19 cellular contexts compared by ENCODE assay signal in genomic region chr4:168615294-168615693, GRCh38.
DNase-seq lines count a peak whose midpoint lies in the region; ATAC-seq, FAIRE-seq and TF ChIP-seq lines count a peak whose summit lies in the region.
"Had no signal": no experiment of that assay in that cellular context is flagged by ENCODE, and none has a peak within 500 bp of the region (broad histone marks: within the 10 kb centered on the region; RNA-seq: fewer than 3 reads in every experiment).

No MANE protein-coding gene starts in this region.

- H2BK15ac ChIP-seq in mesenchymal stem cell (ENCODE audit: low read depth, poor library complexity, severe bottlenecking) = no peak overlapping the region

- no peak overlapping the region for H2AFZ ChIP-seq in mesenchymal stem cell (ENCODE audit: low read depth, low read length)
- H2AFZ ChIP-seq: parathyroid adenoma had no signal

- peak overlapping the region; percentile 4 for H3K4me2 ChIP-seq in mesenchymal stem cell (ENCODE audit: low read length, poor library complexity, severe bottlenecking)

- no peaks in the 10 kb centered on the region for H3K9me3 Mint-ChIP-seq in natural killer cell
- H3K9me3 Mint-ChIP-seq: activated naive CD4-positive, alpha-beta T cell treated with anti-CD3 and anti-CD28 coated beads, Interleukin-2, amount 50 U/mL, for 24 hours; memory B cell; type B pancreatic cell had no signal

- intact Hi-C loops in natural killer cell (cut with micrococcal nuclease) (no loop called here), head of caudate nucleus (cut with DNase I) (no loop called here)

- H3K27ac ChIP-seq in mesenchymal stem cell (ENCODE audit: low read length, poor library complexity, severe bottlenecking) = peak overlapping the region; percentile 48
- H3K27ac ChIP-seq: esophagus squamous epithelium, parathyroid adenoma, WERI-Rb-1 had no signal

- peak overlapping the region; percentile 65 for H2AK5ac ChIP-seq in mesenchymal stem cell (ENCODE audit: low read length, severe bottlenecking)

- peak; percentile 36 for FAIRE-seq in HTR-8/SVneo (lab: Jason Lieb, UNC)
- FAIRE-seq: GM12891 had no signal

- H3K4me1 ChIP-seq in mesenchymal stem cell (ENCODE audit: control insufficient read depth, insufficient read depth, low read depth, low read length) = peaks cover 6% of the 10 kb centered on the region
- H3K4me1 ChIP-seq: parathyroid adenoma had no signal

- POLR2A ChIA-PET in AG04449 (lab: Yijun Ruan, JAX) = interaction anchor here (1.2 kb wide), 1 partner anchor 19 kb away, joined by 3 read pairs; no protein-coding TSS in a partner anchor

- H2BK120ac ChIP-seq in mesenchymal stem cell (ENCODE audit: low read depth, low read length) = no peak overlapping the region

- WGBS in mesenchymal stem cell = 72% methylated on average over 4 of the region's 4 CpGs

- CTCF ChIA-PET in AG04449 (lab: Yijun Ruan, JAX) = interaction anchor here (0.8 to 1.2 kb wide), 3 partner anchors 16 to 49 kb away, joined by 3 to 5 read pairs (median 3); no protein-coding TSS in a partner anchor

- no peak overlapping the region for H3K4me3 ChIP-seq in AG04449 (ENCODE audit: low read depth, low read length)
- H3K4me3 ChIP-seq in astrocyte of the spinal cord (ENCODE audit: low read depth, low read length) = no peak overlapping the region
- no peak overlapping the region for H3K4me3 ChIP-seq in mesenchymal stem cell (ENCODE audit: insufficient read depth in 1 of 2, low read depth in 1 of 2, low read length in 2 of 2)
- H3K4me3 ChIP-seq: esophagus squamous epithelium had no signal

- H3K27ac Mint-ChIP-seq in natural killer cell = no peak overlapping the region
- H3K27ac Mint-ChIP-seq: activated naive CD4-positive, alpha-beta T cell treated with anti-CD3 and anti-CD28 coated beads, Interleukin-2, amount 50 U/mL, for 24 hours; B cell; memory B cell; type B pancreatic cell had no signal

- ATAC-seq in natural killer cell = no peak

- no peak overlapping the region for H3K9ac ChIP-seq in mesenchymal stem cell (ENCODE audit: low read length)
- H3K9ac ChIP-seq: parathyroid adenoma had no signal

- peaks cover 3 to 16% of the 10 kb centered on the region in 2 donors for H3K27me3 Mint-ChIP-seq in natural killer cell (ENCODE audit: low read depth in 2 of 2)

- H2BK5ac ChIP-seq in mesenchymal stem cell (ENCODE audit: low read depth, low read length, poor library complexity, severe bottlenecking) = no peak overlapping the region

- H3K4me3 Mint-ChIP-seq in natural killer cell = no peak overlapping the region
- H3K4me3 Mint-ChIP-seq: activated naive CD4-positive, alpha-beta T cell treated with anti-CD3 and anti-CD28 coated beads, Interleukin-2, amount 50 U/mL, for 24 hours; B cell; memory B cell; type B pancreatic cell had no signal

- no peak overlapping the region for H3K23ac ChIP-seq in mesenchymal stem cell (ENCODE audit: low read length in 2 of 2)

- H2BK12ac ChIP-seq in mesenchymal stem cell (ENCODE audit: low read length in 2 of 2) = no peak overlapping the region

- no peak overlapping the region for H3K18ac ChIP-seq in mesenchymal stem cell (ENCODE audit: low read depth in 1 of 2, low read length in 2 of 2)

- H3K4ac ChIP-seq in mesenchymal stem cell (ENCODE audit: low read depth in 1 of 2, low read length in 2 of 2) = no peak overlapping the region

- H3K14ac ChIP-seq in mesenchymal stem cell (ENCODE audit: low read length in 2 of 2) = no peak overlapping the region

- in situ Hi-C loops in astrocyte of the spinal cord (cut with HindIII; ENCODE audit: low sequenced_read_pairs) = no loop called here

- TF ChIP-seq CTCF in AG04449 (IDR thresholded peaks at IDR 0.05; ENCODE audit: insufficient read depth, low read length, missing control alignments) (no peak), astrocyte of the spinal cord (IDR thresholded peaks at IDR 0.05; ENCODE audit: low read depth, low read length) (no peak), natural killer cell (IDR thresholded peaks at IDR 0.05) (no peak)

- no peaks in the 10 kb centered on the region for H3K79me1 ChIP-seq in mesenchymal stem cell (replicated peaks; ENCODE audit: low read length, poor library complexity, severe bottlenecking)

- no peak overlapping the region for H4K91ac ChIP-seq in mesenchymal stem cell (ENCODE audit: low read length)

- DNase-seq in AG04449 (ENCODE audit: low read depth, low spot score) = peak; percentile 79
- DNase-seq in HTR-8/SVneo (ENCODE audit: insufficient read length, low spot score) = no peak
- peak; percentile 83 for DNase-seq in astrocyte of the spinal cord (ENCODE audit: low read depth, low spot score)
- DNase-seq in mesenchymal stem cell = no peak
- DNase-seq in DMS153 treated with DMSO at 0.1 percent for 48 hours (lab: John Stamatoyannopoulos, UW; ENCODE audit: unreplicated experiment) = no peak
- DNase-seq in natural killer cell = no peak
- no peak for DNase-seq in AML-193 (lab: John Stamatoyannopoulos, UW)
- no peak for DNase-seq in head of caudate nucleus
- DNase-seq: cortex of kidney, DMS79, esophagus squamous epithelium, NCI-H2081 treated with DMSO at 0.1 percent for 48 hours, WERI-Rb-1 had no signal

- no peaks in the 10 kb centered on the region for H3K36me3 ChIP-seq in mesenchymal stem cell (ENCODE audit: control insufficient read depth in 1 of 2, insufficient read depth in 2 of 2, low read depth in 1 of 2, low read length in 2 of 2)
- H3K36me3 ChIP-seq: esophagus squamous epithelium, WERI-Rb-1 had no signal

- no peak overlapping the region for H4K8ac ChIP-seq in mesenchymal stem cell (ENCODE audit: low read length)

- no peaks in the 10 kb centered on the region for H3K27me3 ChIP-seq in mesenchymal stem cell (ENCODE audit: control insufficient read depth in 1 of 2, insufficient read depth in 1 of 2, low read length in 2 of 2)
- H3K27me3 ChIP-seq: esophagus squamous epithelium had no signal

- no peaks in the 10 kb centered on the region for H3K36me3 Mint-ChIP-seq in natural killer cell
- H3K36me3 Mint-ChIP-seq: activated naive CD4-positive, alpha-beta T cell treated with anti-CD3 and anti-CD28 coated beads, Interleukin-2, amount 50 U/mL, for 24 hours; memory B cell; type B pancreatic cell had no signal

- H3K4me1 Mint-ChIP-seq in natural killer cell = no peaks in the 10 kb centered on the region
- H3K4me1 Mint-ChIP-seq: activated naive CD4-positive, alpha-beta T cell treated with anti-CD3 and anti-CD28 coated beads, Interleukin-2, amount 50 U/mL, for 24 hours; B cell had no signal

- no peaks in the 10 kb centered on the region for H3K9me3 ChIP-seq in mesenchymal stem cell (ENCODE audit: control insufficient read depth, low read length)
- H3K9me3 ChIP-seq: esophagus squamous epithelium had no signal

Comparison
In these comparisons a context has a peak if more than half of its experiments do, and no peak if none do; other contexts are left out.
1. DNase-seq: peak in AG04449 (single experiment) and astrocyte of the spinal cord (single experiment); none in HTR-8/SVneo (single experiment), mesenchymal stem cell (single experiment), DMS153 treated with DMSO at 0.1 percent for 48 hours (single experiment), natural killer cell (single experiment), AML-193 (0 of 2) and head of caudate nucleus (0 of 42).